Comparison of ENCODE assay signal across 1 cellular context in the genomic region with DNA sequence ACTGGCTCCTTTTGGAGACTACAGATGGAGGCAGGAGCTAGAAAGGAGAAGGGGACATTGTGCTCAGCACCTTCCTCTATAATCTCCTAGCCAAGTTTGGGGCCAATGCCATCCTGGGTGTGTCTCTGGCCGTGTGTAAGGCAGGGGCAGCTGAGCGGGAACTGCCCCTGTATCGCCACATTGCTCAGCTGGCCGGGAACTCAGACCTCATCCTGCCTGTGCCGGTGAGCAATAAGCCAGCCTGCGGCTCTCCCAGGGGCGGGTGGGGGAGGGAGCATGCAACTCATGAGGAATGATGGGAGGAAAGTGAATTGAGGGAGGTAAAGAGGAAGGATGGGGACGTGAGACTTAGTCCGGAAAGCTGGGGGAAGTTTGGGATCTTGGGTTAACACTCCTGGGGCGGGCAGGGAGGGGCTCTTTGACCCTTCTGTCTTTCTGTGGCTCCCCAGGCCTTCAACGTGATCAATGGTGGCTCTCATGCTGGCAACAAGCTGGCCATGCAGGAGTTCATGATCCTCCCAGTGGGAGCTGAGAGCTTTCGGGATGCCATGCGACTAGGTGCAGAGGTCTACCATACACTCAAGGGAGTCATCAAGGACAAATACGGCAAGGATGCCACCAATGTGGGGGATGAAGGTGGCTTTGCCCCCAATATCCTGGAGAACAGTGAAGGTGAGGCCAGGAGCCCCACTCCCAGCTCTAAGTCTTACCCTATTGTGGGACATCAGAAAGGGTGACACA.
TF ChIP-seq lines count a peak whose summit lies in the region.

No MANE protein-coding gene starts in this region.

TF ChIP-seq in HepG2, 621 proteins besides CTCF, POLR2A, EP300 and RAD21:
- no peak for TF ChIP-seq HCFC1 (IDR thresholded peaks at IDR 0.05; ENCODE audit: low read depth, low read length)
- TF ChIP-seq, protein P1, sequence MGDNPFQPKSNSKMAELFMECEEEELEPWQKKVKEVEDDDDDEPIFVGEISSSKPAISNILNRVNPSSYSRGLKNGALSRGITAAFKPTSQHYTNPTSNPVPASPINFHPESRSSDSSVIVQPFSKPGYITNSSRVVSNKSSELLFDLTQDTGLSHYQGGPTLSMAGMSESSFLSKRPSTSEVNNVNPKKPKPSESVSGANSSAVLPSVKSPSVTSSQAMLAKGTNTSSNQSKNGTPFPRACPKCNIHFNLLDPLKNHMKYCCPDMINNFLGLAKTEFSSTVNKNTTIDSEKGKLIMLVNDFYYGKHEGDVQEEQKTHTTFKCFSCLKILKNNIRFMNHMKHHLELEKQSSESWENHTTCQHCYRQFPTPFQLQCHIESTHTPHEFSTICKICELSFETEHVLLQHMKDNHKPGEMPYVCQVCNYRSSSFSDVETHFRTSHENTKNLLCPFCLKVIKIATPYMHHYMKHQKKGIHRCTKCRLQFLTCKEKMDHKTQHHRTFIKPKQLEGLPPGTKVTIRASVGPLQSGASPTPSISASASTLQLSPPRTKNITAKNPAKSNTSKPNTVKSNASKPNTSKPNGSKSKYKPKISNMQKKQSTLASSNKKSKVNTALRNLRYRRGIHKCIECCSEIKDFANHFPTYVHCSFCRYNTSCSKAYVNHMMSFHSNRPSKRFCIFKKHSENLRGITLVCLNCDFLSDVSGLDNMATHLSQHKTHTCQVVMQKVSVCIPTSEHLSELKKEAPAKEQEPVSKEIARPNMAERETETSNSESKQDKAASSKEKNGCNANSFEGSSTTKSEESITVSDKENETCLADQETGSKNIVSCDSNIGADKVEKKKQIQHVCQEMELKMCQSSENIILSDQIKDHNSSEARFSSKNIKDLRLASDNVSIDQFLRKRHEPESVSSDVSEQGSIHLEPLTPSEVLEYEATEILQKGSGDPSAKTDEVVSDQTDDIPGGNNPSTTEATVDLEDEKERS (CRISPR knock-in tag; IDR thresholded peaks at IDR 0.05), result no peak
- no peak for TF ChIP-seq REL (CRISPR knock-in tag; conservative IDR thresholded peaks at IDR 0.05)
- no peak for TF ChIP-seq FLYWCH1 (CRISPR knock-in tag; IDR thresholded peaks at IDR 0.05)
- no peak for TF ChIP-seq NFATC3 (CRISPR knock-in tag; IDR thresholded peaks at IDR 0.05)
- no peak for TF ChIP-seq FOXA1 (IDR thresholded peaks at IDR 0.05)
- TF ChIP-seq FOXA1 (CRISPR knock-in tag; IDR thresholded peaks at IDR 0.05), result no peak
- TF ChIP-seq, protein P2, sequence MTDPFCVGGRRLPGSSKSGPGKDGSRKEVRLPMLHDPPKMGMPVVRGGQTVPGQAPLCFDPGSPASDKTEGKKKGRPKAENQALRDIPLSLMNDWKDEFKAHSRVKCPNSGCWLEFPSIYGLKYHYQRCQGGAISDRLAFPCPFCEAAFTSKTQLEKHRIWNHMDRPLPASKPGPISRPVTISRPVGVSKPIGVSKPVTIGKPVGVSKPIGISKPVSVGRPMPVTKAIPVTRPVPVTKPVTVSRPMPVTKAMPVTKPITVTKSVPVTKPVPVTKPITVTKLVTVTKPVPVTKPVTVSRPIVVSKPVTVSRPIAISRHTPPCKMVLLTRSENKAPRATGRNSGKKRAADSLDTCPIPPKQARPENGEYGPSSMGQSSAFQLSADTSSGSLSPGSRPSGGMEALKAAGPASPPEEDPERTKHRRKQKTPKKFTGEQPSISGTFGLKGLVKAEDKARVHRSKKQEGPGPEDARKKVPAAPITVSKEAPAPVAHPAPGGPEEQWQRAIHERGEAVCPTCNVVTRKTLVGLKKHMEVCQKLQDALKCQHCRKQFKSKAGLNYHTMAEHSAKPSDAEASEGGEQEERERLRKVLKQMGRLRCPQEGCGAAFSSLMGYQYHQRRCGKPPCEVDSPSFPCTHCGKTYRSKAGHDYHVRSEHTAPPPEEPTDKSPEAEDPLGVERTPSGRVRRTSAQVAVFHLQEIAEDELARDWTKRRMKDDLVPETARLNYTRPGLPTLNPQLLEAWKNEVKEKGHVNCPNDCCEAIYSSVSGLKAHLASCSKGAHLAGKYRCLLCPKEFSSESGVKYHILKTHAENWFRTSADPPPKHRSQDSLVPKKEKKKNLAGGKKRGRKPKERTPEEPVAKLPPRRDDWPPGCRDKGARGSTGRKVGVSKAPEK (CRISPR knock-in tag; IDR thresholded peaks at IDR 0.05; ENCODE audit: borderline replicate concordance), result no peak
- no peak for TF ChIP-seq ZNF484 (CRISPR knock-in tag; IDR thresholded peaks at IDR 0.05; ENCODE audit: borderline replicate concordance, low read depth)
- no peak for TF ChIP-seq ELF3 (CRISPR knock-in tag; IDR thresholded peaks at IDR 0.05)
- no peak for TF ChIP-seq ZNF781 (CRISPR knock-in tag; IDR thresholded peaks at IDR 0.05; ENCODE audit: borderline replicate concordance, not compliant biosample characterization)
- TF ChIP-seq ZNF225 (CRISPR knock-in tag; IDR thresholded peaks at IDR 0.05), result no peak
- TF ChIP-seq SMYD3 (CRISPR knock-in tag; IDR thresholded peaks at IDR 0.05), result no peak
- no peak for TF ChIP-seq FOSL2 (CRISPR knock-in tag; IDR thresholded peaks at IDR 0.05)
- TF ChIP-seq RFXANK (CRISPR knock-in tag; IDR thresholded peaks at IDR 0.05), result no peak
- TF ChIP-seq, protein P3, sequence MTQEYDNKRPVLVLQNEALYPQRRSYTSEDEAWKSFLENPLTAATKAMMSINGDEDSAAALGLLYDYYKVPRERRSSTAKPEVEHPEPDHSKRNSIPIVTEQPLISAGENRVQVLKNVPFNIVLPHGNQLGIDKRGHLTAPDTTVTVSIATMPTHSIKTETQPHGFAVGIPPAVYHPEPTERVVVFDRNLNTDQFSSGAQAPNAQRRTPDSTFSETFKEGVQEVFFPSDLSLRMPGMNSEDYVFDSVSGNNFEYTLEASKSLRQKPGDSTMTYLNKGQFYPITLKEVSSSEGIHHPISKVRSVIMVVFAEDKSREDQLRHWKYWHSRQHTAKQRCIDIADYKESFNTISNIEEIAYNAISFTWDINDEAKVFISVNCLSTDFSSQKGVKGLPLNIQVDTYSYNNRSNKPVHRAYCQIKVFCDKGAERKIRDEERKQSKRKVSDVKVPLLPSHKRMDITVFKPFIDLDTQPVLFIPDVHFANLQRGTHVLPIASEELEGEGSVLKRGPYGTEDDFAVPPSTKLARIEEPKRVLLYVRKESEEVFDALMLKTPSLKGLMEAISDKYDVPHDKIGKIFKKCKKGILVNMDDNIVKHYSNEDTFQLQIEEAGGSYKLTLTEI (CRISPR knock-in tag; conservative IDR thresholded peaks at IDR 0.05), result no peak
